In the genomic region with DNA sequence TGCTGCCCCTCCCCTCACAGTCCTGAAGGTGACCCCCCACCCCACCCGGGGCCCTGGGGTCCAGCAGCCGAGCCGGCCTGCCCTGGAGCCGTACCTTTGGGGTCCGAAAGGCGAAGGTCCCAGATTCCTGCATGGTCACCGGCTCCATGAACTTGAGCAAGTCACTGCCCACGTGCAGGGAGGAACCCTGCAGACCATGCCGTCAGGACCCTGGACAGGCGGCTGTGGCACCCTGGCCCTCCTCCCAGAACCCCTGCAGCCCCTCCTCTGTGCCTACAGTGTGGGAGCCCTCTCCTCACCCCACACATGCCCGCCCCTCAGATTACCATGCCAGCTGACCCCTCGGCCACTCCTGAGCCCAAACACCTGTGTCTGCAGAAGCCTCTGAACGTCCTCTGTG, we compare ENCODE assay signal across 1 cellular context.
TF ChIP-seq lines count a peak whose summit lies in the region.

No MANE protein-coding gene starts in this region.

TF ChIP-seq in GM12878, 131 proteins besides CTCF, POLR2A, EP300 and RAD21:
- TF ChIP-seq, protein P1, sequence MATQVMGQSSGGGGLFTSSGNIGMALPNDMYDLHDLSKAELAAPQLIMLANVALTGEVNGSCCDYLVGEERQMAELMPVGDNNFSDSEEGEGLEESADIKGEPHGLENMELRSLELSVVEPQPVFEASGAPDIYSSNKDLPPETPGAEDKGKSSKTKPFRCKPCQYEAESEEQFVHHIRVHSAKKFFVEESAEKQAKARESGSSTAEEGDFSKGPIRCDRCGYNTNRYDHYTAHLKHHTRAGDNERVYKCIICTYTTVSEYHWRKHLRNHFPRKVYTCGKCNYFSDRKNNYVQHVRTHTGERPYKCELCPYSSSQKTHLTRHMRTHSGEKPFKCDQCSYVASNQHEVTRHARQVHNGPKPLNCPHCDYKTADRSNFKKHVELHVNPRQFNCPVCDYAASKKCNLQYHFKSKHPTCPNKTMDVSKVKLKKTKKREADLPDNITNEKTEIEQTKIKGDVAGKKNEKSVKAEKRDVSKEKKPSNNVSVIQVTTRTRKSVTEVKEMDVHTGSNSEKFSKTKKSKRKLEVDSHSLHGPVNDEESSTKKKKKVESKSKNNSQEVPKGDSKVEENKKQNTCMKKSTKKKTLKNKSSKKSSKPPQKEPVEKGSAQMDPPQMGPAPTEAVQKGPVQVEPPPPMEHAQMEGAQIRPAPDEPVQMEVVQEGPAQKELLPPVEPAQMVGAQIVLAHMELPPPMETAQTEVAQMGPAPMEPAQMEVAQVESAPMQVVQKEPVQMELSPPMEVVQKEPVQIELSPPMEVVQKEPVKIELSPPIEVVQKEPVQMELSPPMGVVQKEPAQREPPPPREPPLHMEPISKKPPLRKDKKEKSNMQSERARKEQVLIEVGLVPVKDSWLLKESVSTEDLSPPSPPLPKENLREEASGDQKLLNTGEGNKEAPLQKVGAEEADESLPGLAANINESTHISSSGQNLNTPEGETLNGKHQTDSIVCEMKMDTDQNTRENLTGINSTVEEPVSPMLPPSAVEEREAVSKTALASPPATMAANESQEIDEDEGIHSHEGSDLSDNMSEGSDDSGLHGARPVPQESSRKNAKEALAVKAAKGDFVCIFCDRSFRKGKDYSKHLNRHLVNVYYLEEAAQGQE (IDR thresholded peaks at IDR 0.05; ENCODE audit: low read depth, low read length), result no peak
- 0 out of 2 replicates have a peak, but pooled peaks have one; percentile 30 for TF ChIP-seq POLR2AphosphoS5 (IDR thresholded peaks at IDR 0.05; ENCODE audit: low read length)
- TF ChIP-seq RBBP5 (conservative IDR thresholded peaks at IDR 0.05), result no peak
- TF ChIP-seq IKZF2 (IDR thresholded peaks at IDR 0.05), result no peak
- TF ChIP-seq POLR2AphosphoS2 (IDR thresholded peaks at IDR 0.05; ENCODE audit: low read depth, low read length), result no peak
- no peak for TF ChIP-seq PAX5 (IDR thresholded peaks at IDR 0.05; ENCODE audit: borderline replicate concordance, low read depth, low read length)
TF ChIP-seq in GM12878: peak in this region for 1.
